In the genomic region with DNA sequence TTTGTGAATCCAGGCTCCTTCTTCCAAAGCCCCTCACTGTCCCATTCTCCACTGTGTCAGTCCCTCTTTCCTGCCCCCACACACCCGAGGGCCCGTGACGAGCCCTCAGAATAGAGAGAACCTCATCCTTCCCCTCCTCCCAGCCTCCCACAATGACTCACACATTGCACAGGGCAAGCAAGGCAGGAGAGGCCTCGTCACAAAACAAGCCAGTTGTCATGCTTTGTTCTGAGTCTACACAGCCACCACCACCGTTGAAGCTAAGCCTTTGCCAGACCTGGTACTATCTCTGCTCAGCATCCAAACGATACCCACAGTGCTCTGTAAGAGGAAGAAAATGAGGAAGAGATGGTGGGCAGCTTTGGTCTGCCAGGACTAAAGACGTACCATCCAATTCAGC, we compare ENCODE assay signal across 18 cellular contexts.
A peak's percentile ranks its signal among the peaks of the same experiment; 100 is the strongest.
DNase-seq lines count a peak whose midpoint lies in the region; ATAC-seq and TF ChIP-seq lines count a peak whose summit lies in the region.
"Had no signal": no experiment of that assay in that cellular context is flagged by ENCODE, and none has a peak within 500 bp of the region (broad histone marks: within the 10 kb centered on the region; RNA-seq: fewer than 3 reads in every experiment).

No MANE protein-coding gene starts in this region.

- H4K20me1 ChIP-seq in GM23248 (ENCODE audit: insufficient read depth) (no peaks in the 10 kb centered on the region), PC-3 (ENCODE audit: low read length) (no peaks in the 10 kb centered on the region)
- H4K20me1 ChIP-seq: BLaER1 had no signal

- no peaks in the 10 kb centered on the region for H3K36me3 ChIP-seq in GM23248 (ENCODE audit: low read depth)
- H3K36me3 ChIP-seq in PC-3 (ENCODE audit: low read depth, low read length) = no peaks in the 10 kb centered on the region
- no peaks in the 10 kb centered on the region for H3K36me3 ChIP-seq in psoas muscle (ENCODE audit: insufficient read depth in 1 of 2, low read depth in 1 of 2)
- H3K36me3 ChIP-seq: BLaER1, Peyer's patch had no signal

- WGBS in GM23248 (ENCODE audit: low coverage in 1 of 2, low lambda C conversion rate in 2 of 2, missing lambda C conversion rate in 2 of 2), 2 experiments = 61 to 62% methylated on average over 7 of the region's 7 CpGs
- 57 to 77% (median 66%) methylated on average over 7 of the region's 7 CpGs for WGBS in psoas muscle, 3 donors

- in situ Hi-C loops in GM23248 (cut with MboI) (no loop called here), GM13976 (cut with MboI; ENCODE audit: low sequenced_read_pairs, unreplicated experiment) (no loop called here)

- no peak overlapping the region for H3K27ac ChIP-seq in GM23248
- H3K27ac ChIP-seq in PC-3 (ENCODE audit: low read length) = no peak overlapping the region
- H3K27ac ChIP-seq in psoas muscle = peak overlapping the region; percentile 48
- H3K27ac ChIP-seq: BLaER1, body of pancreas had no signal

- H3K4me3 ChIP-seq in GM23248 (no peak overlapping the region), PC-3 (ENCODE audit: low read length) (no peak overlapping the region), epithelial cell of esophagus (ENCODE audit: low read length) (no peak overlapping the region), psoas muscle (no peak overlapping the region)
- H3K4me3 ChIP-seq: BLaER1, body of pancreas, Peyer's patch had no signal

- H3K9me2 ChIP-seq in GM23248 (ENCODE audit: insufficient read depth) (no peaks in the 10 kb centered on the region), PC-3 (replicated peaks; ENCODE audit: low read length) (no peaks in the 10 kb centered on the region)

- H3F3A ChIP-seq in GM23248 (ENCODE audit: insufficient read depth) (0 out of 2 replicates have a peak, but pooled peaks cover 3% of the 10 kb centered on the region), PC-3 (ENCODE audit: low read length, unreplicated experiment) (no peaks in the 10 kb centered on the region)

- H3K9me3 ChIP-seq in GM23248 (ENCODE audit: low read depth) = no peaks in the 10 kb centered on the region
- no peaks in the 10 kb centered on the region for H3K9me3 ChIP-seq in PC-3 (ENCODE audit: low read length)
- H3K9me3 ChIP-seq in psoas muscle = no peaks in the 10 kb centered on the region
- H3K9me3 ChIP-seq: BLaER1, body of pancreas, Peyer's patch had no signal

- H2AFZ ChIP-seq in GM23248 (no peak overlapping the region), PC-3 (ENCODE audit: low read length) (peak overlapping the region; percentile 59)

- no peak overlapping the region for H3K9ac ChIP-seq in GM23248
- no peak overlapping the region for H3K9ac ChIP-seq in PC-3 (ENCODE audit: low read length)
- H3K9ac ChIP-seq: BLaER1 had no signal

- H3K79me2 ChIP-seq in GM23248 (ENCODE audit: insufficient read depth) (no peaks in the 10 kb centered on the region), PC-3 (ENCODE audit: low read length) (no peaks in the 10 kb centered on the region)

- no TSS peak for BruUV-seq in PC-3 (replicated peaks; lab: Mats Ljungman, UMichigan)

- no peaks in the 10 kb centered on the region for H3K27me3 ChIP-seq in GM23248 (replicated peaks; ENCODE audit: insufficient read depth)
- no peaks in the 10 kb centered on the region for H3K27me3 ChIP-seq in PC-3 (ENCODE audit: low read length)
- H3K27me3 ChIP-seq in psoas muscle (ENCODE audit: insufficient read depth in 3 of 3, low read length in 2 of 3) = no peaks in the 10 kb centered on the region
- H3K27me3 ChIP-seq: BLaER1, body of pancreas, Peyer's patch had no signal

- POLR2A ChIA-PET in PC-3 (lab: Charles Lee; ENCODE audit: unreplicated experiment) = no interaction called here

- DNase-seq in GM23248 (peak; percentile 46), PC-3 (peak; percentile 63), epithelial cell of esophagus (ENCODE audit: low read depth) (peak; percentile 60), psoas muscle (no peak), NCI-H526 (lab: John Stamatoyannopoulos, UW) (no peak), GM13976 (ENCODE audit: low spot score) (no peak), HuH-7 (ENCODE audit: low spot score) (no peak)
- DNase-seq: activated CD4-positive, alpha-beta T cell treated with anti-CD3 and anti-CD28 coated beads, Interleukin-2, amount 10 ng/mL, durations not matched to agents 7 days and 5 days; body of pancreas; endodermal cell; kidney; NCI-H1436 treated with DMSO at 0.1 percent for 48 hours; NCI-H510A treated with DMSO at 0.1 percent for 48 hours; Peyer's patch; stimulated activated CD4-positive, alpha-beta T cell treated with anti-CD3 and anti-CD28 coated beads, Interleukin-4, amount 100 ng/mL, for 4 hours; stimulated activated naive B cell treated with anti-CD40 and anti-IgM and Interleukin-4, amounts not matched to agents 10 μg/mL and 1 μg/mL and 100 μg/mL, for 72 hours had no signal

- intact Hi-C loops in PC-3 (cut with micrococcal nuclease) = no loop called here
- intact Hi-C loops in psoas muscle (cut with DNase I) = no loop called here

- CTCF ChIA-PET in PC-3 (lab: Charles Lee) = no interaction called here

- TF ChIP-seq CTCF in PC-3 (conservative IDR thresholded peaks at IDR 0.05; ENCODE audit: low read depth, low read length) (no peak), epithelial cell of esophagus (IDR thresholded peaks at IDR 0.05; ENCODE audit: insufficient read depth, low read depth, low read length, missing control alignments) (no peak), psoas muscle (IDR thresholded peaks at IDR 0.05) (no peak), GM13976 (IDR thresholded peaks at IDR 0.05; ENCODE audit: borderline replicate concordance, control extremely low read depth, extremely low read depth, insufficient read depth, missing control alignments) (no peak)

- ATAC-seq in PC-3 = peak; percentile 77
- peak; percentile 42 to 84 (median 75) for ATAC-seq in psoas muscle
- ATAC-seq in HG03045 (IDR thresholded peaks at IDR 0.05; ENCODE audit: unreplicated experiment) = no peak
- ATAC-seq: body of pancreas; stimulated activated naive B cell treated with anti-CD40 and anti-IgM and Interleukin-4, amounts not matched to agents 10 μg/mL and 1 μg/mL and 100 μg/mL, for 72 hours had no signal

- H3K4me2 ChIP-seq in GM23248 (ENCODE audit: unreplicated experiment) (no peak overlapping the region), PC-3 (ENCODE audit: low read length) (peak overlapping the region; percentile 26; the same call in 1 of the 2 replicates)
- H3K4me2 ChIP-seq: BLaER1 had no signal

- H3K4me1 ChIP-seq in GM23248 (ENCODE audit: insufficient read depth) (no peaks in the 10 kb centered on the region), PC-3 (ENCODE audit: insufficient read depth, low read length) (peaks cover 22% of the 10 kb centered on the region), psoas muscle (peaks cover 9% of the 10 kb centered on the region)
- H3K4me1 ChIP-seq: BLaER1, body of pancreas, Peyer's patch had no signal

Comparison
In these comparisons a context has a peak if more than half of its experiments do, and no peak if none do; other contexts are left out.
1. DNase-seq: peak in GM23248 (single experiment), PC-3 (single experiment) and epithelial cell of esophagus (single experiment); none in psoas muscle (0 of 2), NCI-H526 (0 of 2), GM13976 (single experiment) and HuH-7 (single experiment).